ENCODE assay signal across 12 cellular contexts in the genomic region with DNA sequence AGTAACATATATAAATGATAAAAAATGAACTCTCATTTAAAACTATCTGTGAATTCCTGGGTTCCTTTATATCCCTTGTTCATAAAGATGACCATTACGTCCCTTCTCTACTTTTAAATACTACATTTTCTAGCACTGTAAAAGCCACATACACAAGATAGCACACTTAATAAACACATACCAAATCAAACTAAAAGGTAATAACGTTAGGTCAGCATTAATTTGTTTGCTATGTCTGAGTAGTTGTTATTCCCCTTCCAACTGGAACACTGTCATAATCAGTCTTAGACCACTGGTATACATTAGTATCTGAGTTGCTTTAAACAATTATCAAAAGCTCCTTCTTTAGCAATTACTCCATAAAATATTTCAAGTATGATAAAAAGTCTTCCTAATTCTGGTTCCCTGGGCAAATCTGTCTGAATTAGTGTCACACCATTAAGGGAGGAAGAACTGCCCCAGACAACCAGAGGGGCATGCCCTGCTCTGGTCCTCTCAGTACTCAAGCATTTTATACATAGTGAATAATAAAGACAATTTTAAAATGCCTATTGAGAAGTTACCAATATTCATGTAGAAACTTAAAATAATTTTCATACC.
DNase-seq lines count a peak whose midpoint lies in the region; ATAC-seq and TF ChIP-seq lines count a peak whose summit lies in the region.
"Had no signal": no experiment of that assay in that cellular context is flagged by ENCODE, and none has a peak within 500 bp of the region (broad histone marks: within the 10 kb centered on the region; RNA-seq: fewer than 3 reads in every experiment).

No MANE protein-coding gene starts in this region.

- in situ Hi-C loops in GM23248 (cut with MboI), result no loop called here

- TF ChIP-seq CTCF in gastroesophageal sphincter (IDR thresholded peaks at IDR 0.05) (no peak), body of pancreas (IDR thresholded peaks at IDR 0.05) (no peak)

- TF ChIP-seq EP300 in gastroesophageal sphincter (IDR thresholded peaks at IDR 0.05), result no peak

- no peak for DNase-seq in activated T-cell treated with anti-CD3 and anti-CD28 coated beads, Interleukin-2, amount 50 U/mL, for 24 hours
- DNase-seq in activated T-cell treated with anti-CD3 and anti-CD28 coated beads, Interleukin-2, amount 50 U/mL, for 48 hours, result no peak
- DNase-seq in GM23248 (no peak), aorta (no peak), body of pancreas (no peak)
- no peak for DNase-seq in natural killer cell treated with Interleukin-12 subunit alpha and Interleukin-12 subunit beta and Interleukin-15 and Interleukin-18, amount 100 ng/mL, for 72 hours (ENCODE audit: low spot score)
- DNase-seq: activated CD8-positive, alpha-beta memory T cell treated with anti-CD3 and anti-CD28 coated beads, Interleukin-2, amount 10 ng/mL, durations not matched to agents 7 days and 5 days; NCI-H1417 treated with DMSO at 0.1 percent for 48 hours; T-helper 9 cell had no signal

- TF ChIP-seq POLR2A in gastroesophageal sphincter (IDR thresholded peaks at IDR 0.05) (no peak), body of pancreas (IDR thresholded peaks at IDR 0.05) (no peak)

- 0 out of 2 replicates have a peak overlapping the region, but pooled peaks have one; percentile 53 for H3K27ac ChIP-seq in GM23248
- no peak overlapping the region for H3K27ac ChIP-seq in aorta (ENCODE audit: low read depth in 1 of 2, low read length in 2 of 2)
- no peak overlapping the region for H3K27ac ChIP-seq in gastroesophageal sphincter
- no peak overlapping the region for H3K27ac ChIP-seq in body of pancreas
- H3K27ac ChIP-seq: parathyroid adenoma had no signal

- H3K4me3 ChIP-seq in GM23248, result no peak overlapping the region
- H3K4me3 ChIP-seq in aorta (ENCODE audit: low read length in 2 of 2), result no peak overlapping the region
- H3K4me3 ChIP-seq in gastroesophageal sphincter, result no peak overlapping the region
- H3K4me3 ChIP-seq in body of pancreas, result no peak overlapping the region

- peaks cover 54% of the 10 kb centered on the region for H3K36me3 Mint-ChIP-seq in activated T-cell treated with anti-CD3 and anti-CD28 coated beads, Interleukin-2, amount 50 U/mL, for 24 hours (ENCODE audit: low read depth)
- H3K36me3 Mint-ChIP-seq in activated T-helper 17 cell treated with anti-CD3 and anti-CD28 coated beads, Interleukin-2, amount 50 U/mL, for 72 hours (ENCODE audit: low read depth), result peaks cover 56% of the 10 kb centered on the region
- peaks cover 5% of the 10 kb centered on the region for H3K36me3 Mint-ChIP-seq in natural killer cell treated with Interleukin-12 subunit alpha and Interleukin-12 subunit beta and Interleukin-15 and Interleukin-18, amount 100 ng/mL, for 72 hours

- no peak overlapping the region for H2AFZ ChIP-seq in GM23248
- H2AFZ ChIP-seq: parathyroid adenoma had no signal

- H3K4me1 Mint-ChIP-seq in activated T-cell treated with anti-CD3 and anti-CD28 coated beads, Interleukin-2, amount 50 U/mL, for 24 hours (ENCODE audit: low read depth), result peaks cover 94% of the 10 kb centered on the region
- H3K4me1 Mint-ChIP-seq in activated T-helper 17 cell treated with anti-CD3 and anti-CD28 coated beads, Interleukin-2, amount 50 U/mL, for 72 hours, result peaks cover 70% of the 10 kb centered on the region
- H3K4me1 Mint-ChIP-seq in natural killer cell treated with Interleukin-12 subunit alpha and Interleukin-12 subunit beta and Interleukin-15 and Interleukin-18, amount 100 ng/mL, for 72 hours (ENCODE audit: low read depth in 2 of 2), result peaks cover 43 to 57% of the 10 kb centered on the region in 2 donors

- no peak overlapping the region for H3K4me2 ChIP-seq in GM23248 (ENCODE audit: unreplicated experiment)

- H3K4me1 ChIP-seq in GM23248 (ENCODE audit: insufficient read depth) (peaks cover 28% of the 10 kb centered on the region), aorta (ENCODE audit: control insufficient read depth in 1 of 2, insufficient read depth in 2 of 2, low read length in 2 of 2) (no peaks in the 10 kb centered on the region), gastroesophageal sphincter (peaks cover 0 to 14% (median 0%) of the 10 kb centered on the region in 3 donors), body of pancreas (no peaks in the 10 kb centered on the region)

- no peaks in the 10 kb centered on the region for H3K36me3 ChIP-seq in GM23248 (ENCODE audit: low read depth)
- H3K36me3 ChIP-seq in aorta (ENCODE audit: control insufficient read depth in 1 of 2, insufficient read depth in 2 of 2, low read length in 1 of 2), result no peaks in the 10 kb centered on the region
- peaks cover 0 to 8% of the 10 kb centered on the region in 2 donors for H3K36me3 ChIP-seq in gastroesophageal sphincter
- peaks cover 0 to 2% of the 10 kb centered on the region in 2 donors for H3K36me3 ChIP-seq in body of pancreas (replicated peaks in 1 of 2; ENCODE audit: insufficient read depth in 1 of 2, low read depth in 2 of 2)

- no peaks in the 10 kb centered on the region for H3K9me3 ChIP-seq in GM23248 (ENCODE audit: low read depth)
- no peaks in the 10 kb centered on the region for H3K9me3 ChIP-seq in aorta (ENCODE audit: control insufficient read depth, low read length)
- no peaks in the 10 kb centered on the region for H3K9me3 ChIP-seq in gastroesophageal sphincter
- H3K9me3 ChIP-seq in body of pancreas, result no peaks in the 10 kb centered on the region

- H3K9ac ChIP-seq in GM23248, result no peak overlapping the region
- H3K9ac ChIP-seq: parathyroid adenoma had no signal

- no peaks in the 10 kb centered on the region for H3K9me3 Mint-ChIP-seq in activated T-cell treated with anti-CD3 and anti-CD28 coated beads, Interleukin-2, amount 50 U/mL, for 24 hours
- H3K9me3 Mint-ChIP-seq in activated T-helper 17 cell treated with anti-CD3 and anti-CD28 coated beads, Interleukin-2, amount 50 U/mL, for 72 hours, result no peaks in the 10 kb centered on the region
- H3K9me3 Mint-ChIP-seq in natural killer cell treated with Interleukin-12 subunit alpha and Interleukin-12 subunit beta and Interleukin-15 and Interleukin-18, amount 100 ng/mL, for 72 hours, result no peaks in the 10 kb centered on the region

- WGBS in GM23248 (ENCODE audit: low coverage in 1 of 2, low lambda C conversion rate in 2 of 2, missing lambda C conversion rate in 2 of 2), 2 experiments, result 96 to 97% methylated on average over 2 of the region's 2 CpGs
- 66 to 69% methylated on average over 2 of the region's 2 CpGs for WGBS in aorta, 2 donors
- WGBS in gastroesophageal sphincter (ENCODE audit: low coverage in 1 of 2), 2 donors, result 67 to 75% methylated on average over 2 of the region's 2 CpGs
- WGBS in body of pancreas, 2 donors, result 75 to 76% methylated on average over 2 of the region's 2 CpGs

- peaks cover 19% of the 10 kb centered on the region; the same call in 1 of the 2 replicates for H3K79me2 ChIP-seq in GM23248 (ENCODE audit: insufficient read depth)
- H3K79me2 ChIP-seq: parathyroid adenoma had no signal

- peaks cover 20% of the 10 kb centered on the region; the same call in 1 of the 2 replicates for H3F3A ChIP-seq in GM23248 (ENCODE audit: insufficient read depth)

- peak overlapping the region; percentile 85 for H3K27ac Mint-ChIP-seq in activated T-cell treated with anti-CD3 and anti-CD28 coated beads, Interleukin-2, amount 50 U/mL, for 24 hours
- peak overlapping the region; percentile 47 for H3K27ac Mint-ChIP-seq in activated T-helper 17 cell treated with anti-CD3 and anti-CD28 coated beads, Interleukin-2, amount 50 U/mL, for 72 hours
- peak overlapping the region; percentile 8 to 73 for H3K27ac Mint-ChIP-seq in natural killer cell treated with Interleukin-12 subunit alpha and Interleukin-12 subunit beta and Interleukin-15 and Interleukin-18, amount 100 ng/mL, for 72 hours

- intact Hi-C loops in aorta (cut with DNase I), result no loop called here
- intact Hi-C loops in body of pancreas (cut with DNase I), result no loop called here

- no peaks in the 10 kb centered on the region for H3K9me2 ChIP-seq in GM23248 (ENCODE audit: insufficient read depth)

- no peak for ATAC-seq in activated T-helper 17 cell treated with anti-CD3 and anti-CD28 coated beads, Interleukin-2, amount 50 U/mL, for 72 hours (replicated peaks)
- ATAC-seq in natural killer cell treated with Interleukin-12 subunit alpha and Interleukin-12 subunit beta and Interleukin-15 and Interleukin-18, amount 100 ng/mL, for 72 hours, result no peak
- ATAC-seq in aorta (ENCODE audit: low FRiP score) (no peak), gastroesophageal sphincter (no peak), body of pancreas (no peak)

- H3K27me3 ChIP-seq in GM23248 (replicated peaks; ENCODE audit: insufficient read depth) (no peaks in the 10 kb centered on the region), aorta (ENCODE audit: control insufficient read depth in 1 of 2, insufficient read depth in 2 of 2, low read length in 1 of 2) (no peaks in the 10 kb centered on the region), gastroesophageal sphincter (no peaks in the 10 kb centered on the region), body of pancreas (no peaks in the 10 kb centered on the region)

- H3K4me3 Mint-ChIP-seq in activated T-cell treated with anti-CD3 and anti-CD28 coated beads, Interleukin-2, amount 50 U/mL, for 24 hours, result peak overlapping the region; percentile 35
- peak overlapping the region; percentile 56 for H3K4me3 Mint-ChIP-seq in activated T-helper 17 cell treated with anti-CD3 and anti-CD28 coated beads, Interleukin-2, amount 50 U/mL, for 72 hours
- H3K4me3 Mint-ChIP-seq in natural killer cell treated with Interleukin-12 subunit alpha and Interleukin-12 subunit beta and Interleukin-15 and Interleukin-18, amount 100 ng/mL, for 72 hours, result peak overlapping the region; percentile 17

- no peaks in the 10 kb centered on the region for H4K20me1 ChIP-seq in GM23248 (ENCODE audit: insufficient read depth)

- no peaks in the 10 kb centered on the region for H3K27me3 Mint-ChIP-seq in activated T-cell treated with anti-CD3 and anti-CD28 coated beads, Interleukin-2, amount 50 U/mL, for 24 hours
- no peaks in the 10 kb centered on the region for H3K27me3 Mint-ChIP-seq in activated T-helper 17 cell treated with anti-CD3 and anti-CD28 coated beads, Interleukin-2, amount 50 U/mL, for 72 hours
- H3K27me3 Mint-ChIP-seq in natural killer cell treated with Interleukin-12 subunit alpha and Interleukin-12 subunit beta and Interleukin-15 and Interleukin-18, amount 100 ng/mL, for 72 hours, result no peaks in the 10 kb centered on the region
- H3K27me3 Mint-ChIP-seq: activated CD8-positive, alpha-beta memory T cell treated with anti-CD3 and anti-CD28 coated beads, Interleukin-2, amount 10 ng/mL, durations not matched to agents 7 days and 5 days had no signal
